8 cellular contexts compared by ENCODE assay signal in genomic region chr17:39027440-39028035, GRCh38.
A peak's percentile ranks its signal among the peaks of the same experiment; 100 is the strongest.
DNase-seq lines count a peak whose midpoint lies in the region; FAIRE-seq and TF ChIP-seq lines count a peak whose summit lies in the region.

No MANE protein-coding gene starts in this region.

- no peaks in the 10 kb centered on the region for H3K9me3 ChIP-seq in HUES48 (ENCODE audit: control insufficient read depth, insufficient read depth, low read length)
- peaks cover 0 to 2% of the 10 kb centered on the region in 2 donors for H3K9me3 ChIP-seq in kidney (ENCODE audit: control insufficient read depth in 1 of 2, low read length in 2 of 2)
- no peaks in the 10 kb centered on the region for H3K9me3 ChIP-seq in small intestine (ENCODE audit: control insufficient read depth, low read depth)

- H3K4me1 ChIP-seq in HUES48 (ENCODE audit: control insufficient read depth, insufficient read depth, low read length) = no peaks in the 10 kb centered on the region
- peaks cover 0 to 2% of the 10 kb centered on the region in 2 donors for H3K4me1 ChIP-seq in kidney (ENCODE audit: control insufficient read depth in 1 of 2, insufficient read depth in 1 of 2, low read depth in 1 of 2, low read length in 2 of 2)
- peaks cover 0 to 6% of the 10 kb centered on the region in 2 donors for H3K4me1 ChIP-seq in small intestine (ENCODE audit: control insufficient read depth in 2 of 2, insufficient read depth in 1 of 2, low read depth in 1 of 2, low read length in 1 of 2)

- 8 to 26% (median 19%) methylated on average over 19 to 22 of the region's 22 CpGs for WGBS in small intestine, 3 donors

- in situ Hi-C loops in G401 (cut with HindIII; ENCODE audit: low sequenced_read_pairs) = no loop called here

- intact Hi-C loops in kidney (cut with DNase I) = no loop called here

- TF ChIP-seq CTCF in bronchial epithelial cell (IDR thresholded peaks at IDR 0.05; ENCODE audit: insufficient read depth, low read length, severe bottlenecking) = no peak
- no peak for TF ChIP-seq CTCF in kidney (IDR thresholded peaks at IDR 0.05; ENCODE audit: borderline replicate concordance, extremely low read depth, insufficient read depth)

- peak overlapping the region; percentile 60 for H3K4me3 ChIP-seq in HUES48 (ENCODE audit: low read depth, low read length)
- peak overlapping the region; percentile 15 for H3K4me3 ChIP-seq in bronchial epithelial cell (ENCODE audit: low read depth, low read length)
- H3K4me3 ChIP-seq in kidney (ENCODE audit: low read length in 2 of 2) = peak overlapping the region; percentile 64 to 66
- peak overlapping the region; percentile 26 to 38 for H3K4me3 ChIP-seq in small intestine (ENCODE audit: low read depth in 1 of 2, low read length in 2 of 2)

- H3K9ac ChIP-seq in HUES48 (ENCODE audit: low read depth, low read length) = no peak overlapping the region
- H3K9ac ChIP-seq in kidney (ENCODE audit: low read length in 2 of 2) = peak overlapping the region in 1 of 2 donors; percentile 46

- FAIRE-seq in bronchial epithelial cell (lab: Jason Lieb, UNC) (no peak), kidney (lab: Jason Lieb, UNC) (no peak), small intestine (lab: Jason Lieb, UNC) (no peak)

- H3K27ac ChIP-seq in HUES48 (ENCODE audit: low read depth, low read length) (no peak overlapping the region), kidney (ENCODE audit: low read depth in 2 of 2, low read length in 2 of 2) (no peak overlapping the region), small intestine (ENCODE audit: low read depth in 1 of 2, low read length in 1 of 2) (no peak overlapping the region)

- H3K27me3 ChIP-seq in HUES48 (ENCODE audit: control insufficient read depth, insufficient read depth, low read length) = peaks cover 21% of the 10 kb centered on the region
- H3K27me3 ChIP-seq in bronchial epithelial cell (ENCODE audit: control insufficient read depth, insufficient read depth, low read length) = no peaks in the 10 kb centered on the region
- H3K27me3 ChIP-seq in small intestine (ENCODE audit: control insufficient read depth in 2 of 2, insufficient read depth in 2 of 2, low read length in 2 of 2) = no peaks in the 10 kb centered on the region

- H3K36me3 ChIP-seq in HUES48 (ENCODE audit: control insufficient read depth, insufficient read depth, low read length) (no peaks in the 10 kb centered on the region), bronchial epithelial cell (ENCODE audit: control insufficient read depth, insufficient read depth, low read length) (no peaks in the 10 kb centered on the region), kidney (ENCODE audit: control insufficient read depth in 1 of 2, insufficient read depth in 2 of 2, low read length in 2 of 2) (no peaks in the 10 kb centered on the region), small intestine (ENCODE audit: control insufficient read depth in 2 of 2, insufficient read depth in 2 of 2, low read length in 2 of 2) (no peaks in the 10 kb centered on the region)

- no peak for DNase-seq in bronchial epithelial cell (ENCODE audit: low read depth)
- DNase-seq in kidney = no peak
- peak; percentile 54 for DNase-seq in small intestine
- DNase-seq in HPDE6-E6E7 (ENCODE audit: extremely low spot score) = no peak
- DNase-seq in G401 (ENCODE audit: low spot score) = no peak
- DNase-seq in COR-L47 (lab: John Stamatoyannopoulos, UW) = no peak
- DNase-seq in iPS-NIHi7 (ENCODE audit: extremely low spot score) = no peak

Comparison
In these comparisons a context has a peak if more than half of its experiments do, and no peak if none do; other contexts are left out.
1. H3K4me3 ChIP-seq: peak in every context shown above with its lines; median percentile 65 in kidney; 60 in HUES48; 32 in small intestine; 15 in bronchial epithelial cell.